In the genomic region with DNA sequence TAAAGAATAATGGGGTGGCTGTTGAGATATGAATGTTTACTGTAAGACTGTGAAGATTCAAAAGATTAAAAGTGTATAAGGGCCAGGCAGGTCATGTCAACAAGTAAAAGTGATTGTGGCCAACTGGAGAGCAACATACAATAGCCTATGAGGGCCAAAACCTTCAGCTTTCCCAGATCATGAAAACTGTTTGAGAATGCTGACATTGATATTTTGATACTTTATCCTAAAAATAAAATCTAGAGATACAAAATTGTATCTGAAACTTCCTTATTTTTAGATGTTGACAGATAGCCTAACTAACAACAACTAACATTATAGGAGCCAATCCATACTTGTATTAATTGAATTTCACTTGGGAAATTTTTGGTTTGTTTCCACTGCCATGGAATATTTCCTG, we compare ENCODE assay signal across 3 cellular contexts.
A peak's percentile ranks its signal among the peaks of the same experiment; 100 is the strongest.
TF ChIP-seq lines count a peak whose summit lies in the region.

No MANE protein-coding gene starts in this region.

TF ChIP-seq in HepG2, 621 proteins besides CTCF, POLR2A, EP300 and RAD21:
- TF ChIP-seq ZNF337 (CRISPR knock-in tag; IDR thresholded peaks at IDR 0.05; ENCODE audit: borderline replicate concordance, low read depth) (no peak), MAFK (conservative IDR thresholded peaks at IDR 0.05 in 1 of 2, IDR thresholded peaks at IDR 0.05 in 1 of 2; ENCODE audit: low read length in 2 of 2) (peak; percentile 61 to 77), MAFF (IDR thresholded peaks at IDR 0.05; ENCODE audit: low read depth, low read length) (peak; percentile 55; the same call in 1 of the 2 replicates), ZNF138 (CRISPR knock-in tag; IDR thresholded peaks at IDR 0.05; ENCODE audit: low read depth) (no peak), ZNF746 (CRISPR knock-in tag; IDR thresholded peaks at IDR 0.05) (no peak)
- TF ChIP-seq, protein P1, sequence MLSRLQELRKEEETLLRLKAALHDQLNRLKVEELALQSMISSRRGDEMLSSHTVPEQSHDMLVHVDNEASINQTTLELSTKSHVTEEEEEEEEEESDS (CRISPR knock-in tag; IDR thresholded peaks at IDR 0.05; ENCODE audit: borderline replicate concordance), result no peak
- TF ChIP-seq, protein P2, sequence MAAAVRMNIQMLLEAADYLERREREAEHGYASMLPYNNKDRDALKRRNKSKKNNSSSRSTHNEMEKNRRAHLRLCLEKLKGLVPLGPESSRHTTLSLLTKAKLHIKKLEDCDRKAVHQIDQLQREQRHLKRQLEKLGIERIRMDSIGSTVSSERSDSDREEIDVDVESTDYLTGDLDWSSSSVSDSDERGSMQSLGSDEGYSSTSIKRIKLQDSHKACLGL (CRISPR knock-in tag; IDR thresholded peaks at IDR 0.05), result no peak

TF ChIP-seq in A549, 52 proteins besides CTCF, POLR2A, EP300 and RAD21:
- TF ChIP-seq MAFK (IDR thresholded peaks at IDR 0.05; ENCODE audit: partially characterized antibody) (peak; percentile 60), SMC3 (IDR thresholded peaks at IDR 0.05) (no peak), KDM1A (IDR thresholded peaks at IDR 0.05; ENCODE audit: low read depth) (no peak)

TF ChIP-seq in IMR-90, 13 proteins besides CTCF, POLR2A, EP300 and RAD21:
- peak; percentile 26; the same call in 1 of the 2 replicates for TF ChIP-seq MAFK (IDR thresholded peaks at IDR 0.05; ENCODE audit: low read depth, low read length)
- TF ChIP-seq, protein P3, sequence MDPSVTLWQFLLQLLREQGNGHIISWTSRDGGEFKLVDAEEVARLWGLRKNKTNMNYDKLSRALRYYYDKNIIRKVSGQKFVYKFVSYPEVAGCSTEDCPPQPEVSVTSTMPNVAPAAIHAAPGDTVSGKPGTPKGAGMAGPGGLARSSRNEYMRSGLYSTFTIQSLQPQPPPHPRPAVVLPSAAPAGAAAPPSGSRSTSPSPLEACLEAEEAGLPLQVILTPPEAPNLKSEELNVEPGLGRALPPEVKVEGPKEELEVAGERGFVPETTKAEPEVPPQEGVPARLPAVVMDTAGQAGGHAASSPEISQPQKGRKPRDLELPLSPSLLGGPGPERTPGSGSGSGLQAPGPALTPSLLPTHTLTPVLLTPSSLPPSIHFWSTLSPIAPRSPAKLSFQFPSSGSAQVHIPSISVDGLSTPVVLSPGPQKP (IDR thresholded peaks at IDR 0.05; ENCODE audit: borderline replicate concordance, low read depth, low read length), result no peak
TF ChIP-seq in IMR-90: peak in this region for 1.
